8 cellular contexts compared by ENCODE assay signal in the genomic region with DNA sequence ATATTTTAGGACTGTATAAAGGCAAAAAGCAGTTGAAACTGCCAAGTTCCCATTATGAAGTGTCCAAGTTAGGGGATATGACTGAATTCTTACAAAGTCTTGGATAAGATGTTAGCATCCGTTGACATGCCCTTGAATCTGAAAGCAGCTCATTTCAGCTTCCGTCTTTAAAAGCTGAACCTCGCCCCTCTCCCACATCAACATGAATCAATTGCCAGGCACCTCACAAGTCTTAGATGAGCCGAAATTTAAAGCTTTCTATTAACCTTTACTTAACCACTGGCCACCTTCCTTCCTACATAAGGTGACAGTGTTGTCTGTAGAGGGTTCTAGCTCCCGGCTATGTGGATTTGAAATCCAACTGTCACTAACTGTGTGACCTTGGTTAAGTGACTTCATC. TPM values are rescaled to one million over a fixed set of nuclear protein-coding genes. Genes with fewer than 3 reads are reported as not detected.
A peak's percentile ranks its signal among the peaks of the same experiment; 100 is the strongest.
DNase-seq lines count a peak whose midpoint lies in the region; FAIRE-seq and TF ChIP-seq lines count a peak whose summit lies in the region.

No MANE protein-coding gene starts in this region.

- peaks cover 15% of the 10 kb centered on the region for H3K27me3 Mint-ChIP-seq in brain

- DNase-seq in medulla oblongata (ENCODE audit: extremely low spot score) = peak; percentile 25
- no peak for DNase-seq in uterus
- no peak for DNase-seq in OCI-M2 (lab: John Stamatoyannopoulos, UW; ENCODE audit: unreplicated experiment)
- no peak for DNase-seq in NCI-H2196 (lab: John Stamatoyannopoulos, UW; ENCODE audit: unreplicated experiment)
- DNase-seq in urothelium cell line (ENCODE audit: low spot score) = no peak

- TF ChIP-seq CTCF in C4-2B (conservative IDR thresholded peaks at IDR 0.05) (no peak), brain (conservative IDR thresholded peaks at IDR 0.05) (no peak), uterus (IDR thresholded peaks at IDR 0.05) (no peak)

- no peak for TF ChIP-seq POLR2A in uterus (IDR thresholded peaks at IDR 0.05)

- peaks cover 77% of the 10 kb centered on the region for H3K4me1 Mint-ChIP-seq in brain

- H3K36me3 Mint-ChIP-seq in brain = peaks cover 7% of the 10 kb centered on the region

- H3K27ac ChIP-seq in C4-2B (peak overlapping the region; percentile 97; the same call in 1 of the 2 replicates), KOPT-K1 (ENCODE audit: low read depth, low read length, poor library complexity, severe bottlenecking) (peak overlapping the region; percentile 89), uterus (peak overlapping the region in 1 of 2 donors; percentile 89)

- intact Hi-C loops in uterus (cut with DNase I; ENCODE audit: low total_unique reads) = no loop called here

- H3K9me3 ChIP-seq in KOPT-K1 (ENCODE audit: insufficient read depth, low read length, poor library complexity, severe bottlenecking) (no peaks in the 10 kb centered on the region), uterus (no peaks in the 10 kb centered on the region)

- H3K9me3 Mint-ChIP-seq in brain = peaks cover 0 to 2% (median 0%) of the 10 kb centered on the region in 5 experiments

- no peaks in the 10 kb centered on the region for H3K27me3 ChIP-seq in uterus

- no peak for FAIRE-seq in urothelium cell line (lab: Jason Lieb, UNC)

- H3K4me1 ChIP-seq in uterus = peaks cover 0 to 4% of the 10 kb centered on the region in 2 donors

- peak overlapping the region; percentile 99 to 100 (median 100) for H3K4me3 Mint-ChIP-seq in brain

- H3K36me3 ChIP-seq in KOPT-K1 (ENCODE audit: insufficient read depth, low read length) (peaks cover 35% of the 10 kb centered on the region), uterus (no peaks in the 10 kb centered on the region)

- H3K4me3 ChIP-seq in uterus = peak overlapping the region; percentile 68 to 86

- H3K27ac Mint-ChIP-seq in brain = peak overlapping the region; percentile 93 to 99 (median 99)

RNA-seq across cellular contexts. Expression of a gene that starts 1.3 kb away (rescaled TPM):
- polyA plus RNA-seq in brain (ENCODE audit: insufficient read depth, low read depth, low replicate concordance) = 65.4 TPM
- 100 to 1,000 TPM; 110 to 224 (median 134) TPM for total RNA-seq in uterus

RNA-seq across cellular contexts. Expression of a gene that starts 52.5 kb away (rescaled TPM):
- 7.7 TPM for polyA plus RNA-seq in brain (ENCODE audit: insufficient read depth, low read depth, low replicate concordance)
- 10 to 100 TPM in 3 of 4 donors, 1 to 10 TPM in 1; 3.8 to 18.1 (median 14.0) TPM for total RNA-seq in uterus
